In the genomic region with DNA sequence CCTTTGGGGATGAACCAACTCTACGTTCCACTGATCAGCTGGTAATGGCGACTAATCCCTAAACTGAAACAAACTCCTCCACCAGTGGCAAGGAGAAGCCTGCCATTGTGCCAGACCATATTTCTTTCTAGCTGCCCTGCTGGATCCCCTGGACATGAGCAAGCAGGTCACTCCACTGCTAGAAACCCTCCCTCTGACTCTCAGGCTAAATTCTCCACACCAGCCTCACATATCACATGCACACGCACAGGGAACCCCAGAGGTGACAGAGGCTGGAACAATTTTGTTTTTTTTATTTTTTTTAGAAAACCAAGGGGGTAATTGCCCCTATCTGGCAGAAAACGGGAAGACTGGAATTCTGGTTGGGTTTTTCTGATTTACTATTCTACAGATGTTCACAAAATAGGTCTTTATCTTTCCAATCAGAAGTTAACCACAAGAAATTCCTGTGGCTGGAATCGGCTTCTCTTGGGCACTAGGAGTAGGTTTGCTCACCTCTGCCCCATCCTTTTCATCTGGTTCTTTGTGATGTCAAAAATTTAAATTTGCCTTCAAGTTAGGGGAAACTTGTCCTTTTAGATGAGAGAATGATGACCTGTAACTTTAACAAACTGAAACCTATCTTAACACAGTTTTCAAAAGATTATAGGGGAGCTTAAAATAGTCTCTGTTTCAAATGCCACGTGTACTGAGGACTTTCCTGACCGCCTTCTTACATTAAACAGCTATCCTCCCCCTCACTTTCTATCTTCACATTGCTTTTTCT, we compare ENCODE assay signal across 9 cellular contexts.
DNase-seq lines count a peak whose midpoint lies in the region; ATAC-seq, FAIRE-seq and TF ChIP-seq lines count a peak whose summit lies in the region.
"Had no signal": no experiment of that assay in that cellular context is flagged by ENCODE, and none has a peak within 500 bp of the region (broad histone marks: within the 10 kb centered on the region; RNA-seq: fewer than 3 reads in every experiment).

No MANE protein-coding gene starts in this region.

- H3K9me3 Mint-ChIP-seq in astrocyte (ENCODE audit: unreplicated experiment): peaks cover 3% of the 10 kb centered on the region
- H3K9me3 Mint-ChIP-seq in endothelial cell (ENCODE audit: unreplicated experiment): no peaks in the 10 kb centered on the region
- H3K9me3 Mint-ChIP-seq in natural killer cell: no peaks in the 10 kb centered on the region

- no peaks in the 10 kb centered on the region for H3K27me3 ChIP-seq in astrocyte (ENCODE audit: insufficient read depth, low read length)
- H3K27me3 ChIP-seq in skeletal muscle satellite cell (ENCODE audit: control insufficient read depth, insufficient read depth, low read length): no peaks in the 10 kb centered on the region

- peak; percentile 83 for DNase-seq in astrocyte (ENCODE audit: low read depth)
- DNase-seq in endothelial cell (ENCODE audit: low spot score): no peak
- DNase-seq in natural killer cell: no peak
- no peak for DNase-seq in UCSD-AML1 (lab: John Stamatoyannopoulos, UW; ENCODE audit: unreplicated experiment)
- DNase-seq: hippocampal formation had no signal

- H2AFZ ChIP-seq in astrocyte (ENCODE audit: low read depth, low read length): no peak overlapping the region

- no peak for FAIRE-seq in astrocyte (lab: Jason Lieb, UNC)

- H3K4me1 Mint-ChIP-seq in astrocyte (ENCODE audit: low read depth, unreplicated experiment) (peaks cover 24% of the 10 kb centered on the region), endothelial cell (ENCODE audit: unreplicated experiment) (no peaks in the 10 kb centered on the region), natural killer cell (peaks cover 28 to 30% of the 10 kb centered on the region in 2 donors)

- H3K4me1 ChIP-seq in astrocyte (ENCODE audit: insufficient read depth, low read length): peaks cover 12% of the 10 kb centered on the region
- peaks cover 4% of the 10 kb centered on the region for H3K4me1 ChIP-seq in skeletal muscle satellite cell (ENCODE audit: control insufficient read depth, insufficient read depth, low read length)

- H3K36me3 Mint-ChIP-seq in astrocyte (ENCODE audit: low read depth, unreplicated experiment): peaks cover 22% of the 10 kb centered on the region
- H3K36me3 Mint-ChIP-seq in endothelial cell (ENCODE audit: low read depth, unreplicated experiment): peaks cover 13% of the 10 kb centered on the region
- peaks cover 25% of the 10 kb centered on the region for H3K36me3 Mint-ChIP-seq in natural killer cell

- intact Hi-C loops in natural killer cell (cut with micrococcal nuclease): no loop called here

- H3K27ac Mint-ChIP-seq in astrocyte (ENCODE audit: unreplicated experiment): peak overlapping the region; percentile 77
- no peak overlapping the region for H3K27ac Mint-ChIP-seq in endothelial cell (ENCODE audit: unreplicated experiment)
- H3K27ac Mint-ChIP-seq in natural killer cell: no peak overlapping the region
- H3K27ac Mint-ChIP-seq: activated T-helper 1 cell treated with anti-CD3 and anti-CD28 coated beads, Interleukin-12 subunit alpha, Interleukin-12 subunit beta, Interleukin-2, Interleukin-4 antibody, amounts not matched to agents 30 ng/mL and 10 ng/mL and 1 ng/mL, durations not matched to agents 14 hours and 24 hours and 36 hours had no signal

- no peak for TF ChIP-seq CTCF in astrocyte (IDR thresholded peaks at IDR 0.05; ENCODE audit: insufficient read depth, low read depth, low read length)
- TF ChIP-seq CTCF in endothelial cell (IDR thresholded peaks at IDR 0.05; ENCODE audit: unreplicated experiment): no peak
- TF ChIP-seq CTCF in natural killer cell (IDR thresholded peaks at IDR 0.05): no peak

- ATAC-seq in GM19351 (IDR thresholded peaks at IDR 0.05; ENCODE audit: unreplicated experiment) (peak; percentile 90), HG03354 (IDR thresholded peaks at IDR 0.05; ENCODE audit: poor library complexity, severe bottlenecking, unreplicated experiment) (peak; percentile 55), natural killer cell (no peak)

- H3K9ac ChIP-seq in astrocyte (ENCODE audit: low read length) (peak overlapping the region; percentile 9), skeletal muscle satellite cell (ENCODE audit: low read depth, low read length) (no peak overlapping the region)

- peak overlapping the region; percentile 18 for H3K27ac ChIP-seq in astrocyte (ENCODE audit: low read depth, low read length)

- H3K27me3 Mint-ChIP-seq in astrocyte (ENCODE audit: low read depth, unreplicated experiment): no peaks in the 10 kb centered on the region
- H3K27me3 Mint-ChIP-seq in endothelial cell (ENCODE audit: unreplicated experiment): peaks cover 1% of the 10 kb centered on the region
- H3K27me3 Mint-ChIP-seq in natural killer cell (ENCODE audit: low read depth in 2 of 2): no peaks in the 10 kb centered on the region

- H3K4me3 ChIP-seq in astrocyte (ENCODE audit: insufficient read depth, low read depth, low read length) (no peak overlapping the region), skeletal muscle satellite cell (ENCODE audit: low read length) (no peak overlapping the region)

- H3K36me3 ChIP-seq in astrocyte (ENCODE audit: insufficient read depth, low read length) (peaks cover 5% of the 10 kb centered on the region), skeletal muscle satellite cell (ENCODE audit: insufficient read depth, low read length) (peaks cover 20% of the 10 kb centered on the region)

- H3K79me2 ChIP-seq in astrocyte (ENCODE audit: insufficient read depth, low read length): no peaks in the 10 kb centered on the region

- no peaks in the 10 kb centered on the region for H4K20me1 ChIP-seq in astrocyte (ENCODE audit: insufficient read depth, low read length)

- H3K4me2 ChIP-seq in astrocyte (ENCODE audit: low read length) (peak overlapping the region; percentile 58), skeletal muscle satellite cell (ENCODE audit: low read length) (peak overlapping the region; percentile 6)

- H3K9me3 ChIP-seq in astrocyte (ENCODE audit: insufficient read depth, low read depth, low read length) (no peaks in the 10 kb centered on the region), skeletal muscle satellite cell (replicated peaks; ENCODE audit: low read length) (peaks cover 3% of the 10 kb centered on the region)

- peak overlapping the region; percentile 28 for H3K4me3 Mint-ChIP-seq in astrocyte (ENCODE audit: unreplicated experiment)
- H3K4me3 Mint-ChIP-seq in endothelial cell (ENCODE audit: unreplicated experiment): no peak overlapping the region
- H3K4me3 Mint-ChIP-seq in natural killer cell: no peak overlapping the region
- H3K4me3 Mint-ChIP-seq: activated T-helper 1 cell treated with anti-CD3 and anti-CD28 coated beads, Interleukin-12 subunit alpha, Interleukin-12 subunit beta, Interleukin-2, Interleukin-4 antibody, amounts not matched to agents 30 ng/mL and 10 ng/mL and 1 ng/mL, durations not matched to agents 14 hours and 24 hours and 36 hours had no signal

Comparison
In these comparisons a context has a peak if more than half of its experiments do, and no peak if none do; other contexts are left out.
1. ATAC-seq: peak in GM19351 (single experiment) and HG03354 (single experiment); none in natural killer cell (0 of 3).